1 cellular context compared by ENCODE assay signal in the genomic region with DNA sequence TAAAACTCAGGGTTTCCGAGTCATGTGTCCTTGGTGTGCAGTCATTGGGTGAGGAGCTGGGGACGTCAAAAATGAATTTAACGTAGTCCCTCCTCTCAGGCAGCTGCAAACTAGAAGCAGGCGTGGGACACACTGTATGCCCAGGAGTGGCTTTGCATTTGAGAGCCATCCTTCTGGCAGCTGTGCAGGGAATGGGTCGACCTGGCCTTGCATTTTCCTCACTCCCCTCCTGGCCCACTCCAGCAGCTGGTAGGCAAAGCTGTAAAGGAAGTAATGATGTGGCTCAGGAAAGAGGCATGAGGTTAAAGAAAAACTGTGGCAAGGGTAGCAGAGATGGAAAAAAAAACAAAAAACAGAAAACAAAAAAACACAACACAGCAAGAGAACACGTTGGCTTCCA.
TF ChIP-seq lines count a peak whose summit lies in the region.

No MANE protein-coding gene starts in this region.

TF ChIP-seq in GM23338, 12 proteins besides CTCF, POLR2A, EP300 and RAD21:
- TF ChIP-seq, protein P1, sequence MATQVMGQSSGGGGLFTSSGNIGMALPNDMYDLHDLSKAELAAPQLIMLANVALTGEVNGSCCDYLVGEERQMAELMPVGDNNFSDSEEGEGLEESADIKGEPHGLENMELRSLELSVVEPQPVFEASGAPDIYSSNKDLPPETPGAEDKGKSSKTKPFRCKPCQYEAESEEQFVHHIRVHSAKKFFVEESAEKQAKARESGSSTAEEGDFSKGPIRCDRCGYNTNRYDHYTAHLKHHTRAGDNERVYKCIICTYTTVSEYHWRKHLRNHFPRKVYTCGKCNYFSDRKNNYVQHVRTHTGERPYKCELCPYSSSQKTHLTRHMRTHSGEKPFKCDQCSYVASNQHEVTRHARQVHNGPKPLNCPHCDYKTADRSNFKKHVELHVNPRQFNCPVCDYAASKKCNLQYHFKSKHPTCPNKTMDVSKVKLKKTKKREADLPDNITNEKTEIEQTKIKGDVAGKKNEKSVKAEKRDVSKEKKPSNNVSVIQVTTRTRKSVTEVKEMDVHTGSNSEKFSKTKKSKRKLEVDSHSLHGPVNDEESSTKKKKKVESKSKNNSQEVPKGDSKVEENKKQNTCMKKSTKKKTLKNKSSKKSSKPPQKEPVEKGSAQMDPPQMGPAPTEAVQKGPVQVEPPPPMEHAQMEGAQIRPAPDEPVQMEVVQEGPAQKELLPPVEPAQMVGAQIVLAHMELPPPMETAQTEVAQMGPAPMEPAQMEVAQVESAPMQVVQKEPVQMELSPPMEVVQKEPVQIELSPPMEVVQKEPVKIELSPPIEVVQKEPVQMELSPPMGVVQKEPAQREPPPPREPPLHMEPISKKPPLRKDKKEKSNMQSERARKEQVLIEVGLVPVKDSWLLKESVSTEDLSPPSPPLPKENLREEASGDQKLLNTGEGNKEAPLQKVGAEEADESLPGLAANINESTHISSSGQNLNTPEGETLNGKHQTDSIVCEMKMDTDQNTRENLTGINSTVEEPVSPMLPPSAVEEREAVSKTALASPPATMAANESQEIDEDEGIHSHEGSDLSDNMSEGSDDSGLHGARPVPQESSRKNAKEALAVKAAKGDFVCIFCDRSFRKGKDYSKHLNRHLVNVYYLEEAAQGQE (IDR thresholded peaks at IDR 0.05; ENCODE audit: unreplicated experiment): no peak
- TF ChIP-seq ZNF331 (CRISPR knock-in tag; IDR thresholded peaks at IDR 0.05; ENCODE audit: low read depth) (no peak), STAT1 (IDR thresholded peaks at IDR 0.05; ENCODE audit: unreplicated experiment) (no peak), ZNF462 (CRISPR knock-in tag; IDR thresholded peaks at IDR 0.05) (no peak), ETS1 (IDR thresholded peaks at IDR 0.05) (no peak), POLR2AphosphoS5 (IDR thresholded peaks at IDR 0.05; ENCODE audit: low read depth) (no peak), ZNF114 (CRISPR knock-in tag; IDR thresholded peaks at IDR 0.05) (no peak), CREB1 (CRISPR knock-in tag; IDR thresholded peaks at IDR 0.05; ENCODE audit: low read depth) (no peak), EZH2 (IDR thresholded peaks at IDR 0.05; ENCODE audit: low read depth, unreplicated experiment) (no peak), JUNB (IDR thresholded peaks at IDR 0.05; ENCODE audit: unreplicated experiment) (no peak), EZH2phosphoT487 (IDR thresholded peaks at IDR 0.05; ENCODE audit: unreplicated experiment) (no peak), NANOG (IDR thresholded peaks at IDR 0.05; ENCODE audit: borderline replicate concordance) (no peak)
